In genomic region chr7:299628-300027, GRCh38 we compare ENCODE assay signal across 1 cellular context.
TF ChIP-seq lines count a peak whose summit lies in the region.

No MANE protein-coding gene starts in this region.

TF ChIP-seq in WTC11, 78 proteins besides CTCF, POLR2A, EP300 and RAD21 (continued from another document):
- no peak for TF ChIP-seq FOXP4 (CRISPR knock-in tag; IDR thresholded peaks at IDR 0.05)
- TF ChIP-seq NR2C2 (CRISPR knock-in tag; IDR thresholded peaks at IDR 0.05): no peak
